In the genomic region with DNA sequence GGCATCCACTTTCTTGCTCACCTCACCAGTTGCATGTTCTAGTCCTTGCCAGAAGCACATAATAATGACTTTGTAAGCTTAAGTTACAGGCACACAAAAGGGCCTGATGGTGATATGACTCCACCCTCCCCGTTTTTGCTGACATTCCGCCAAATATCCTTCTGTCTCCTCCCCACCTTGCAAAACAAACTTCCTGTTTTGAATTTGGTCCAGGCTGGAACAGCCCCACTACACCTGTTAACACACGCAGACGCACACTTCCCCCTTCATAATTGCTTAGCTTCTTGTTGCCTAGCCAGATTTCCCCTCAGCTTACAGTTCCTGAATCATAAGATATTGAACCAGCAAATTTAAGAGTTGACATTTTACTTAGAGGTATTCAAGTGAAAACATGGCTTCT, we compare ENCODE assay signal across 8 cellular contexts. TPM values are rescaled to one million over a fixed set of nuclear protein-coding genes. Genes with fewer than 3 reads are reported as not detected.
DNase-seq lines count a peak whose midpoint lies in the region; ATAC-seq and TF ChIP-seq lines count a peak whose summit lies in the region.

A gene with protein sequence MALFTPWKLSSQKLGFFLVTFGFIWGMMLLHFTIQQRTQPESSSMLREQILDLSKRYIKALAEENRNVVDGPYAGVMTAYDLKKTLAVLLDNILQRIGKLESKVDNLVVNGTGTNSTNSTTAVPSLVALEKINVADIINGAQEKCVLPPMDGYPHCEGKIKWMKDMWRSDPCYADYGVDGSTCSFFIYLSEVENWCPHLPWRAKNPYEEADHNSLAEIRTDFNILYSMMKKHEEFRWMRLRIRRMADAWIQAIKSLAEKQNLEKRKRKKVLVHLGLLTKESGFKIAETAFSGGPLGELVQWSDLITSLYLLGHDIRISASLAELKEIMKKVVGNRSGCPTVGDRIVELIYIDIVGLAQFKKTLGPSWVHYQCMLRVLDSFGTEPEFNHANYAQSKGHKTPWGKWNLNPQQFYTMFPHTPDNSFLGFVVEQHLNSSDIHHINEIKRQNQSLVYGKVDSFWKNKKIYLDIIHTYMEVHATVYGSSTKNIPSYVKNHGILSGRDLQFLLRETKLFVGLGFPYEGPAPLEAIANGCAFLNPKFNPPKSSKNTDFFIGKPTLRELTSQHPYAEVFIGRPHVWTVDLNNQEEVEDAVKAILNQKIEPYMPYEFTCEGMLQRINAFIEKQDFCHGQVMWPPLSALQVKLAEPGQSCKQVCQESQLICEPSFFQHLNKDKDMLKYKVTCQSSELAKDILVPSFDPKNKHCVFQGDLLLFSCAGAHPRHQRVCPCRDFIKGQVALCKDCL (plus strand): TSS at position 269 of the 400 bp plus-strand sequence. CDS start 332 bp downstream, outside the sequence.

- peaks cover 9% of the 10 kb centered on the region for H3K4me1 Mint-ChIP-seq in type B pancreatic cell (ENCODE audit: unreplicated experiment)

- H3K36me3 Mint-ChIP-seq in type B pancreatic cell: peaks cover 14% of the 10 kb centered on the region

- H3K36me3 ChIP-seq in SJSA1: no peaks in the 10 kb centered on the region; the same call in 1 of the 2 replicates
- H3K36me3 ChIP-seq in right atrium auricular region: no peaks in the 10 kb centered on the region

- H3K9me3 Mint-ChIP-seq in type B pancreatic cell: no peaks in the 10 kb centered on the region

- H3K27me3 Mint-ChIP-seq in type B pancreatic cell: no peaks in the 10 kb centered on the region

- H3K4me1 ChIP-seq in SJSA1 (replicated peaks) (no peaks in the 10 kb centered on the region), right atrium auricular region (peaks cover 0 to 75% of the 10 kb centered on the region in 2 donors)

- H3K27me3 ChIP-seq in SJSA1 (replicated peaks) (no peaks in the 10 kb centered on the region), right atrium auricular region (no peaks in the 10 kb centered on the region)

- no peak for TF ChIP-seq POLR2A in erythroblast (IDR thresholded peaks at IDR 0.05; ENCODE audit: low read length)

- H3K27ac Mint-ChIP-seq in type B pancreatic cell: no peak within 1 kb of the TSS

- intact Hi-C loops in T-helper 1 cell treated with Interleukin-12 subunit alpha and Interleukin-12 subunit beta and Interleukin-4 antibody, amounts not matched to agents 30 ng/mL and 1 ng/mL, for 36 hours (cut with micrococcal nuclease): no loop called here

- H3K4me3 ChIP-seq in SJSA1 (no peak within 1 kb of the TSS), right atrium auricular region (no peak within 1 kb of the TSS)

- DNase-seq in T-helper 1 cell (no peak), SJSA1 (ENCODE audit: low read depth in 1 of 2, low spot score in 2 of 2) (no peak), right atrium auricular region (ENCODE audit: low spot score) (no peak), type B pancreatic cell (ENCODE audit: extremely low spot score, unreplicated experiment) (no peak), NCI-H128 (lab: John Stamatoyannopoulos, UW; ENCODE audit: unreplicated experiment) (no peak), erythroblast (lab: John Stamatoyannopoulos, UW) (no peak)

- no peaks in the 10 kb centered on the region for H3K9me3 ChIP-seq in SJSA1 (replicated peaks)
- H3K9me3 ChIP-seq in right atrium auricular region: no peaks in the 10 kb centered on the region

- H3K27ac ChIP-seq in SJSA1 (no peak within 1 kb of the TSS), right atrium auricular region (no peak within 1 kb of the TSS)

- ATAC-seq in HG03354 (IDR thresholded peaks at IDR 0.05; ENCODE audit: poor library complexity, severe bottlenecking, unreplicated experiment): peak; percentile 27

- TF ChIP-seq CTCF in right atrium auricular region (IDR thresholded peaks at IDR 0.05): no peak
- no peak for TF ChIP-seq CTCF in type B pancreatic cell (conservative IDR thresholded peaks at IDR 0.05)

- no peak within 1 kb of the TSS for H3K4me3 Mint-ChIP-seq in type B pancreatic cell

RNA-seq across cellular contexts. Expression of the gene that starts here (rescaled TPM):
- total RNA-seq in T-helper 1 cell treated with Interleukin-12 subunit alpha and Interleukin-12 subunit beta and Interleukin-4 antibody, amounts not matched to agents 30 ng/mL and 1 ng/mL, for 36 hours: 36.0 and 39.6 TPM in 2 replicates
- total RNA-seq in SJSA1 (2014; rRNA removed; shearing (Covaris generic)): 17.1 and 30.4 TPM in 2 replicates
- total RNA-seq in right atrium auricular region: 10 to 100 TPM; 56.9 to 91.0 TPM
- 33.3 and 37.2 TPM in 2 replicates for total RNA-seq in type B pancreatic cell (ENCODE audit: low replicate concordance)
